19 cellular contexts compared by ENCODE assay signal in genomic region chr4:134202557-134202956, GRCh38. TPM values are rescaled to one million over a fixed set of nuclear protein-coding genes. Genes with fewer than 3 reads are reported as not detected.
DNase-seq lines count a peak whose midpoint lies in the region; ATAC-seq and TF ChIP-seq lines count a peak whose summit lies in the region.
"Had no signal": no experiment of that assay in that cellular context is flagged by ENCODE, and none has a peak within 500 bp of the region (broad histone marks: within the 10 kb centered on the region; RNA-seq: fewer than 3 reads in every experiment).

No MANE protein-coding gene starts in this region.

- no peak overlapping the region for H3K56ac ChIP-seq in mesendoderm (ENCODE audit: low read length)

- ATAC-seq in GM19035 (IDR thresholded peaks at IDR 0.05; ENCODE audit: unreplicated experiment) (no peak), WTC11 (no peak)
- ATAC-seq: mucosa of descending colon had no signal

- H2BK120ac ChIP-seq in mesendoderm (ENCODE audit: low read depth, low read length) = no peak overlapping the region

- H2BK5ac ChIP-seq in mesendoderm (ENCODE audit: low read length) = no peak overlapping the region

- H3K4me3 Mint-ChIP-seq in WTC11 = no peak overlapping the region
- no peak overlapping the region for H3K4me3 Mint-ChIP-seq in activated CD4-positive, alpha-beta T cell treated with anti-CD3 and anti-CD28 coated beads, Interleukin-2, amount 10 ng/mL, durations not matched to agents 7 days and 5 days
- H3K4me3 Mint-ChIP-seq: activated naive CD4-positive, alpha-beta T cell treated with anti-CD3 and anti-CD28 coated beads, Interleukin-2, amount 10 ng/mL, durations not matched to agents 7 days and 5 days had no signal

- no peak overlapping the region for H3K4me2 ChIP-seq in mesendoderm (ENCODE audit: low read length)
- H3K4me2 ChIP-seq: BLaER1, SK-N-SH had no signal

- no peak overlapping the region for H3K9ac ChIP-seq in mesendoderm (ENCODE audit: low read length)
- H3K9ac ChIP-seq: BLaER1, SK-N-SH had no signal

- DNase-seq in DMS79 (lab: John Stamatoyannopoulos, UW) = peak; percentile 45
- peak; percentile 28 for DNase-seq in LoVo (ENCODE audit: low spot score)
- no peak for DNase-seq in mesendoderm
- no peak for DNase-seq in epidermal melanocyte (ENCODE audit: insufficient read length, low spot score)
- DNase-seq in WTC11 (ENCODE audit: low spot score) = no peak
- no peak for DNase-seq in activated CD4-positive, alpha-beta T cell treated with anti-CD3 and anti-CD28 coated beads, Interleukin-2, amount 10 ng/mL, durations not matched to agents 7 days and 5 days
- DNase-seq: activated CD8-positive, alpha-beta memory T cell treated with anti-CD3 and anti-CD28 coated beads, Interleukin-2, amount 50 U/mL, for 48 hours; activated naive CD4-positive, alpha-beta T cell treated with anti-CD3 and anti-CD28 coated beads, Interleukin-2, amount 10 ng/mL, durations not matched to agents 7 days and 5 days; effector memory CD4-positive, alpha-beta T cell; HCEC 1CT; MG63; pancreas; SK-N-SH; stimulated activated CD4-positive, alpha-beta T cell treated with anti-CD3 and anti-CD28 coated beads, Interleukin-15, amount 100 ng/mL, for 24 hours; WERI-Rb-1 had no signal

- H2AK5ac ChIP-seq in mesendoderm (ENCODE audit: low read length) = no peak overlapping the region

- no peaks in the 10 kb centered on the region for H3K79me1 ChIP-seq in mesendoderm (ENCODE audit: low read length)

- H4K5ac ChIP-seq in mesendoderm (ENCODE audit: low read length) = no peak overlapping the region

- H3K36me3 ChIP-seq in mesendoderm (ENCODE audit: control insufficient read depth, insufficient read depth, low read length) = no peaks in the 10 kb centered on the region
- H3K36me3 ChIP-seq: BLaER1, MG63, pancreas, WERI-Rb-1 had no signal

- POLR2A ChIA-PET in WTC11 (lab: Charles Lee) = no interaction called here
- POLR2A ChIA-PET in activated CD4-positive, alpha-beta T cell treated with anti-CD3 and anti-CD28 coated beads, Interleukin-2, amount 10 ng/mL, durations not matched to agents 7 days and 5 days (lab: Charles Lee) = no interaction called here

- no peak overlapping the region for H3K23ac ChIP-seq in mesendoderm (ENCODE audit: low read length)

- no peak overlapping the region for H4K8ac ChIP-seq in mesendoderm (ENCODE audit: low read depth, low read length)

- H3K9me3 Mint-ChIP-seq in WTC11 = peaks cover 26% of the 10 kb centered on the region
- peaks cover 12% of the 10 kb centered on the region for H3K9me3 Mint-ChIP-seq in activated CD4-positive, alpha-beta T cell treated with anti-CD3 and anti-CD28 coated beads, Interleukin-2, amount 10 ng/mL, durations not matched to agents 7 days and 5 days

- peaks cover 15% of the 10 kb centered on the region for H3K27me3 Mint-ChIP-seq in WTC11 (ENCODE audit: low read depth)
- H3K27me3 Mint-ChIP-seq in activated CD4-positive, alpha-beta T cell treated with anti-CD3 and anti-CD28 coated beads, Interleukin-2, amount 10 ng/mL, durations not matched to agents 7 days and 5 days = no peaks in the 10 kb centered on the region

- H3K27me3 ChIP-seq in mesendoderm (ENCODE audit: insufficient read depth, low read length, poor library complexity) = no peaks in the 10 kb centered on the region
- H3K27me3 ChIP-seq: BLaER1, MG63, pancreas had no signal

- peaks cover 4% of the 10 kb centered on the region for H3K4me1 ChIP-seq in mesendoderm (ENCODE audit: control insufficient read depth, low read depth, low read length)
- H3K4me1 ChIP-seq: BLaER1, pancreas had no signal

- CTCF ChIA-PET in WTC11 (lab: Charles Lee) = no interaction called here
- CTCF ChIA-PET in activated CD4-positive, alpha-beta T cell treated with anti-CD3 and anti-CD28 coated beads, Interleukin-2, amount 10 ng/mL, durations not matched to agents 7 days and 5 days (lab: Charles Lee) = no interaction called here

- H2BK15ac ChIP-seq in mesendoderm (replicated peaks; ENCODE audit: low read depth) = no peak overlapping the region

- no peak for TF ChIP-seq CTCF in VCaP (conservative IDR thresholded peaks at IDR 0.05)
- TF ChIP-seq CTCF in WTC11 (IDR thresholded peaks at IDR 0.05) = no peak

- H3K4ac ChIP-seq in mesendoderm (ENCODE audit: low read depth, low read length) = peak overlapping the region; percentile 12

- no peaks in the 10 kb centered on the region for H3K79me2 ChIP-seq in mesendoderm (ENCODE audit: control insufficient read depth, insufficient read depth, low read length)

- H3K27ac Mint-ChIP-seq in WTC11 = no peak overlapping the region
- no peak overlapping the region for H3K27ac Mint-ChIP-seq in activated CD4-positive, alpha-beta T cell treated with anti-CD3 and anti-CD28 coated beads, Interleukin-2, amount 10 ng/mL, durations not matched to agents 7 days and 5 days
- H3K27ac Mint-ChIP-seq: activated naive CD4-positive, alpha-beta T cell treated with anti-CD3 and anti-CD28 coated beads, Interleukin-2, amount 10 ng/mL, durations not matched to agents 7 days and 5 days had no signal

- no CpG with 5 or more reads among the region's 3 CpGs for WGBS in mesendoderm (ENCODE audit: extremely low coverage, insufficient coverage, low lambda C conversion rate)

- peak overlapping the region; percentile 35 for H3K27ac ChIP-seq in VCaP
- H3K27ac ChIP-seq in mesendoderm (ENCODE audit: low read depth, low read length) = no peak overlapping the region
- H3K27ac ChIP-seq: BLaER1, pancreas, WERI-Rb-1 had no signal

- H3K36me3 Mint-ChIP-seq in WTC11 = peaks cover 26% of the 10 kb centered on the region
- H3K36me3 Mint-ChIP-seq in activated CD4-positive, alpha-beta T cell treated with anti-CD3 and anti-CD28 coated beads, Interleukin-2, amount 10 ng/mL, durations not matched to agents 7 days and 5 days (ENCODE audit: low read depth) = no peaks in the 10 kb centered on the region
- H3K36me3 Mint-ChIP-seq: activated naive CD4-positive, alpha-beta T cell treated with anti-CD3 and anti-CD28 coated beads, Interleukin-2, amount 10 ng/mL, durations not matched to agents 7 days and 5 days had no signal

- H3K4me1 Mint-ChIP-seq in WTC11 = peaks cover 30% of the 10 kb centered on the region
- no peaks in the 10 kb centered on the region for H3K4me1 Mint-ChIP-seq in activated CD4-positive, alpha-beta T cell treated with anti-CD3 and anti-CD28 coated beads, Interleukin-2, amount 10 ng/mL, durations not matched to agents 7 days and 5 days
- H3K4me1 Mint-ChIP-seq: activated naive CD4-positive, alpha-beta T cell treated with anti-CD3 and anti-CD28 coated beads, Interleukin-2, amount 10 ng/mL, durations not matched to agents 7 days and 5 days had no signal

- H3K18ac ChIP-seq in mesendoderm (ENCODE audit: low read length) = no peak overlapping the region

- no peak overlapping the region for H3K4me3 ChIP-seq in mesendoderm (ENCODE audit: low read length)
- H3K4me3 ChIP-seq: BLaER1, mucosa of descending colon had no signal

TF ChIP-seq in WTC11, 78 proteins besides CTCF, POLR2A, EP300 and RAD21:
- no peak for TF ChIP-seq MAX (CRISPR knock-in tag; IDR thresholded peaks at IDR 0.05)
- no peak for TF ChIP-seq NFYB (CRISPR knock-in tag; conservative IDR thresholded peaks at IDR 0.05; ENCODE audit: low read depth)

RNA-seq across cellular contexts. Expression of gene PABPC4L, which starts 1.0 kb away (rescaled TPM):
- 3.8 TPM for polyA plus RNA-seq in mesendoderm (2013, experiment 1 of 2)
- 4.4 TPM for polyA plus RNA-seq in mesendoderm (2013, experiment 2 of 2)
- total RNA-seq in WTC11 (2021) = 3.6 to 4.1 TPM (median 3.8 TPM) in 3 replicates
- total RNA-seq in activated CD4-positive, alpha-beta T cell treated with anti-CD3 and anti-CD28 coated beads, Interleukin-2, amount 10 ng/mL, durations not matched to agents 7 days and 5 days = not detected
- polyA plus RNA-seq: SK-N-SH had no signal

Comparison
In these comparisons a context has a peak if more than half of its experiments do, and no peak if none do; other contexts are left out.
1. DNase-seq: peak in DMS79 (single experiment) and LoVo (single experiment); none in mesendoderm (single experiment), epidermal melanocyte (single experiment), WTC11 (single experiment) and activated CD4-positive, alpha-beta T cell treated with anti-CD3 and anti-CD28 coated beads, Interleukin-2, amount 10 ng/mL, durations not matched to agents 7 days and 5 days (single experiment).